Comparison of ENCODE assay signal across 8 cellular contexts in the genomic region with DNA sequence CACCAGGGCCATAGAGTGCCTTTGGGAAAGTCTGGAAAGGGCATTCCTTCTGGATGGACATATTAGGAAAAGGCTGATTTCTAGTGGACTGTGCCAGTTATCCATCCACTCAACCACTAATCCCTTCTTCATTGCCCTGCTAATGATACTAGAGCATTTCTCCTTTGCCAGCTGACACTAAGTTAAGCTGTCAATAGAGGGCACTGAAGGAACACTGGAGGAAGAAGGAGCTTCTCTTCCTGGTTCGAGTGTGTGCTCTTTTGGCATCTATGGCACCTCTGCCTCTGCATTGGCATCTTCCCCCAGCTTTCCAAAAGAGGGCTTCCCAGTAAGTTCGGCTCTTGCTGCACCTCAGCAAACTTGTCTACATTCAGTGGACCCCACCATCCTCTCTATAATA.
DNase-seq lines count a peak whose midpoint lies in the region; ATAC-seq and TF ChIP-seq lines count a peak whose summit lies in the region.

No MANE protein-coding gene starts in this region.

- H3K4me3 Mint-ChIP-seq in neural progenitor cell: no peak overlapping the region
- no peak overlapping the region for H3K4me3 Mint-ChIP-seq in activated T-cell treated with anti-CD3 and anti-CD28 coated beads, Interleukin-2, amount 50 U/mL, for 72 hours

- DNase-seq in AG09309 (ENCODE audit: low read depth): no peak
- DNase-seq in NCI-H2081 (lab: John Stamatoyannopoulos, UW): peak; percentile 54 to 73
- peak in 1 of 4 donors; percentile 9 for DNase-seq in body of pancreas
- peak; percentile 72 for DNase-seq in neural progenitor cell (ENCODE audit: low spot score)
- no peak for DNase-seq in activated T-cell treated with anti-CD3 and anti-CD28 coated beads, Interleukin-2, amount 50 U/mL, for 72 hours
- no peak for DNase-seq in GOT3 (lab: John Stamatoyannopoulos, UW)

- H3K4me3 ChIP-seq in AG09309 (ENCODE audit: control insufficient read depth, low read depth, low read length) (no peak overlapping the region), body of pancreas (no peak overlapping the region), neural progenitor cell (no peak overlapping the region)

- ATAC-seq in GM18511 (IDR thresholded peaks at IDR 0.05; ENCODE audit: unreplicated experiment) (peak; percentile 87), HG02970 (IDR thresholded peaks at IDR 0.05; ENCODE audit: low FRiP score, unreplicated experiment) (peak; percentile 49), body of pancreas (peak; percentile 53)
- ATAC-seq in activated T-cell treated with anti-CD3 and anti-CD28 coated beads, Interleukin-2, amount 50 U/mL, for 72 hours (replicated peaks in 1 of 2): no peak

- no peak overlapping the region for H3K27ac Mint-ChIP-seq in neural progenitor cell
- H3K27ac Mint-ChIP-seq in activated T-cell treated with anti-CD3 and anti-CD28 coated beads, Interleukin-2, amount 50 U/mL, for 72 hours: no peak overlapping the region

- TF ChIP-seq CTCF in AG09309 (IDR thresholded peaks at IDR 0.05; ENCODE audit: control insufficient read depth, insufficient read depth, low read depth, low read length, missing control alignments): peak; percentile 37
- peak in 5 of 7 experiments; percentile 17 to 44 (median 39) for TF ChIP-seq CTCF in body of pancreas (IDR thresholded peaks at IDR 0.05)
- TF ChIP-seq CTCF in neural progenitor cell (IDR thresholded peaks at IDR 0.05): peak; percentile 70

- H3F3A ChIP-seq in neural progenitor cell (ENCODE audit: low read depth): no peaks in the 10 kb centered on the region

- peak overlapping the region; percentile 81 for H2AFZ ChIP-seq in neural progenitor cell (replicated peaks)

- no peaks in the 10 kb centered on the region for H3K79me2 ChIP-seq in neural progenitor cell (ENCODE audit: low read depth)

- H3K36me3 Mint-ChIP-seq in neural progenitor cell: no peaks in the 10 kb centered on the region
- no peaks in the 10 kb centered on the region for H3K36me3 Mint-ChIP-seq in activated T-cell treated with anti-CD3 and anti-CD28 coated beads, Interleukin-2, amount 50 U/mL, for 72 hours (ENCODE audit: insufficient read depth in 2 of 2)

- intact Hi-C loops in body of pancreas (cut with DNase I): no loop called here

- H3K9ac ChIP-seq in neural progenitor cell: no peak overlapping the region

- H3K27ac ChIP-seq in body of pancreas: no peak overlapping the region
- no peak overlapping the region for H3K27ac ChIP-seq in neural progenitor cell

- no peaks in the 10 kb centered on the region for H3K4me1 Mint-ChIP-seq in neural progenitor cell
- no peaks in the 10 kb centered on the region for H3K4me1 Mint-ChIP-seq in activated T-cell treated with anti-CD3 and anti-CD28 coated beads, Interleukin-2, amount 50 U/mL, for 72 hours (ENCODE audit: low read depth)

- H3K27me3 Mint-ChIP-seq in neural progenitor cell (ENCODE audit: insufficient read depth, low read depth): peaks cover 2% of the 10 kb centered on the region
- no peaks in the 10 kb centered on the region for H3K27me3 Mint-ChIP-seq in activated T-cell treated with anti-CD3 and anti-CD28 coated beads, Interleukin-2, amount 50 U/mL, for 72 hours (ENCODE audit: low read depth)

- no peaks in the 10 kb centered on the region for H3K4me1 ChIP-seq in body of pancreas
- no peaks in the 10 kb centered on the region for H3K4me1 ChIP-seq in neural progenitor cell

- H4K20me1 ChIP-seq in neural progenitor cell (ENCODE audit: low read depth): no peaks in the 10 kb centered on the region

- 33 to 44% methylated on average over 2 of the region's 2 CpGs for WGBS in body of pancreas, 2 donors

- H3K4me2 ChIP-seq in neural progenitor cell: no peak overlapping the region

- TF ChIP-seq POLR2A in body of pancreas (IDR thresholded peaks at IDR 0.05): no peak

- H3K9me3 Mint-ChIP-seq in neural progenitor cell: no peaks in the 10 kb centered on the region
- H3K9me3 Mint-ChIP-seq in activated T-cell treated with anti-CD3 and anti-CD28 coated beads, Interleukin-2, amount 50 U/mL, for 72 hours: no peaks in the 10 kb centered on the region

- H3K27me3 ChIP-seq in body of pancreas (no peaks in the 10 kb centered on the region), neural progenitor cell (no peaks in the 10 kb centered on the region)

- H3K36me3 ChIP-seq in body of pancreas (replicated peaks in 1 of 2; ENCODE audit: insufficient read depth in 1 of 2, low read depth in 2 of 2) (no peaks in the 10 kb centered on the region), neural progenitor cell (no peaks in the 10 kb centered on the region)

- H3K9me3 ChIP-seq in body of pancreas: no peaks in the 10 kb centered on the region
- no peaks in the 10 kb centered on the region for H3K9me3 ChIP-seq in neural progenitor cell (ENCODE audit: low read depth)

Comparison
In these comparisons a context has a peak if more than half of its experiments do, and no peak if none do; other contexts are left out.
1. DNase-seq: peak in NCI-H2081 (2 of 2) and neural progenitor cell (single experiment); none in AG09309 (single experiment), activated T-cell treated with anti-CD3 and anti-CD28 coated beads, Interleukin-2, amount 50 U/mL, for 72 hours (0 of 2) and GOT3 (single experiment).
2. ATAC-seq: peak in GM18511 (single experiment), HG02970 (single experiment) and body of pancreas (single experiment); none in activated T-cell treated with anti-CD3 and anti-CD28 coated beads, Interleukin-2, amount 50 U/mL, for 72 hours (0 of 2).
3. Peak in every context shown above with its lines, with median percentiles within 50 percentile points of each other: CTCF ChIP-seq.